In the genomic region with DNA sequence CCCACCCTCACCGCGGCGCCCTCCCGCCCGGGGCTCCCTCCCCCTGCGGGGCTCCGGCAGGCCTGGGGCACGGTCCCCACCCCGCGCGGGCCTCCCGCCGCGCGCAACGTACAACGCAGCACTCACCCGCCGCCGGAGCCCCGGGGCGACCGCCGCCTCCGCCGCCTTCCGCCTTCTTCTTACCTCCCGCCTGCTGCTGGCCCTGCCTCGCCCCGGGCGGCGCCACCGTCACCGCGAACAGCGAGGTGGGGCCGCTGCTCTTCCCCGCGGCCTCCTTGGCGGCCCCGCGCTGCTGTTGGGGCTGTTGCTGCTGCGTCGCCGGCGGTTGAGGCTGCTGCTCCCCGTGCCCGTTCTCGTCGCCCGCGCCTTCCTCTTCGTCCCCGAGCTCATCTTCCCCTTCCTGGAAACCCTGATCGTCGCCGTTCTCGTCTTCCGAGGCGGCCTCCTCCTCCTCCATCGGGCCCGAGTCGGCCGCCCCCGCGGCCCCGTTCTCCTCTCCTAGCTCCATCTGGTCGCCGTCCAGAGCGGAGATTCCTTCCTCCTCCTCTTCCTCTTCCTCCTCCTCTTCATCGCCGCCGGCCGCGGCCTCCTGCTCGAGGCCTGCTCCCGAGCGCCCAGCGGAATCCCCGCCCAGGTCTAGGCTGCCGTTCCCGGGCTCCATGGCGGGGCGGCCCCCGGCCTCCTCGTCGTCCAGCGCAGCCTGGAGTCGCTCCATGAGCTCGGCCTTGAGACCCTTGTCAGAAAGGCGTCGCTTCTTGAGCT, we compare ENCODE assay signal across 8 cellular contexts. TPM values are rescaled to one million over a fixed set of nuclear protein-coding genes. Genes with fewer than 3 reads are reported as not detected.
A peak's percentile ranks its signal among the peaks of the same experiment; 100 is the strongest.
DNase-seq lines count a peak whose midpoint lies in the region; ATAC-seq, FAIRE-seq and TF ChIP-seq lines count a peak whose summit lies in the region.

No MANE protein-coding gene starts in this region.

- H3K9me3 Mint-ChIP-seq in dendritic cell treated with granulocyte-macrophage colony-stimulating factor and Interleukin-4, amounts not matched to agents 40 ng/mL and 50 ng/mL, for 4 days, result no peaks in the 10 kb centered on the region

- H3K9me3 ChIP-seq in SJSA1 (replicated peaks) (no peaks in the 10 kb centered on the region), muscle layer of colon (ENCODE audit: low read length) (no peaks in the 10 kb centered on the region), stomach (no peaks in the 10 kb centered on the region)

- 0 to 1% (median 0%) methylated on average over 46 to 92 of the region's 92 CpGs for WGBS in stomach, 5 donors

- H3K4me3 Mint-ChIP-seq in dendritic cell treated with granulocyte-macrophage colony-stimulating factor and Interleukin-4, amounts not matched to agents 40 ng/mL and 50 ng/mL, for 4 days, result peak overlapping the region; percentile 99

- intact Hi-C loops in dendritic cell treated with granulocyte-macrophage colony-stimulating factor and Interleukin-4, amounts not matched to agents 40 ng/mL and 50 ng/mL, for 4 days (cut with micrococcal nuclease), result loop anchor here (1.0 to 10.0 kb wide), 7 partner anchors 28 to 401 kb away; a partner anchor contains a TSS
- intact Hi-C loops in stomach (cut with DNase I; ENCODE audit: low total_unique reads), result no loop called here

- DNase-seq in GM12892 (ENCODE audit: insufficient read length), result no peak
- DNase-seq in SJSA1 (ENCODE audit: low read depth in 1 of 2, low spot score in 2 of 2), result peak in 1 of 2 experiments; percentile 54
- peak; percentile 40 for DNase-seq in stomach
- DNase-seq in DMS114 treated with DMSO at 0.1 percent for 48 hours (lab: John Stamatoyannopoulos, UW; ENCODE audit: unreplicated experiment), result no peak

- H3K27me3 ChIP-seq in SJSA1 (replicated peaks), result no peaks in the 10 kb centered on the region
- no peaks in the 10 kb centered on the region for H3K27me3 ChIP-seq in muscle layer of colon (ENCODE audit: control insufficient read depth in 1 of 2, insufficient read depth in 2 of 2, low read length in 2 of 2)
- no peaks in the 10 kb centered on the region for H3K27me3 ChIP-seq in stomach

- FAIRE-seq in GM12892 (lab: Jason Lieb, UNC), result no peak

- TF ChIP-seq POLR2A in GM12892 (IDR thresholded peaks at IDR 0.05; ENCODE audit: low read depth, low read length) (peak; percentile 51; the same call in 1 of the 2 replicates), stomach (IDR thresholded peaks at IDR 0.05) (no peak)

- H3K4me1 ChIP-seq in SJSA1 (replicated peaks) (peaks cover 26% of the 10 kb centered on the region), muscle layer of colon (ENCODE audit: insufficient read depth, low read length) (peaks cover 53% of the 10 kb centered on the region), stomach (peaks cover 21 to 50% (median 42%) of the 10 kb centered on the region in 4 donors)

- H3K4me3 ChIP-seq in SJSA1 (peak overlapping the region; percentile 85), muscle layer of colon (ENCODE audit: low read depth in 1 of 2, low read length in 2 of 2) (peak overlapping the region; percentile 73 to 92), stomach (peak overlapping the region; percentile 72 to 98 (median 80))

- H3K27ac Mint-ChIP-seq in dendritic cell treated with granulocyte-macrophage colony-stimulating factor and Interleukin-4, amounts not matched to agents 40 ng/mL and 50 ng/mL, for 4 days, result peak overlapping the region; percentile 100

- TF ChIP-seq EP300 in stomach (IDR thresholded peaks at IDR 0.05), result no peak

- H3K36me3 ChIP-seq in SJSA1, result peaks cover 55% of the 10 kb centered on the region
- H3K36me3 ChIP-seq in muscle layer of colon (ENCODE audit: insufficient read depth, low read length), result peaks cover 17% of the 10 kb centered on the region
- peaks cover 17 to 29% (median 22%) of the 10 kb centered on the region in 4 donors for H3K36me3 ChIP-seq in stomach

- H3K27ac ChIP-seq in SJSA1 (peak overlapping the region; percentile 95), muscle layer of colon (ENCODE audit: low read depth, low read length) (peak overlapping the region; percentile 100), stomach (peak overlapping the region; percentile 99 to 100 (median 99))

- H3K36me3 Mint-ChIP-seq in dendritic cell treated with granulocyte-macrophage colony-stimulating factor and Interleukin-4, amounts not matched to agents 40 ng/mL and 50 ng/mL, for 4 days (ENCODE audit: low read depth), result peaks cover 62% of the 10 kb centered on the region

- H3K9ac ChIP-seq in muscle layer of colon (ENCODE audit: low read length), result peak overlapping the region; percentile 98

- no peaks in the 10 kb centered on the region for H3K27me3 Mint-ChIP-seq in dendritic cell treated with granulocyte-macrophage colony-stimulating factor and Interleukin-4, amounts not matched to agents 40 ng/mL and 50 ng/mL, for 4 days

- ATAC-seq in HG02759 (IDR thresholded peaks at IDR 0.05; ENCODE audit: unreplicated experiment) (peak; percentile 2), GM18520 (IDR thresholded peaks at IDR 0.05; ENCODE audit: unreplicated experiment) (no peak)

- peaks cover 32% of the 10 kb centered on the region for H3K4me1 Mint-ChIP-seq in dendritic cell treated with granulocyte-macrophage colony-stimulating factor and Interleukin-4, amounts not matched to agents 40 ng/mL and 50 ng/mL, for 4 days (ENCODE audit: low read depth)

- no peak for TF ChIP-seq CTCF in stomach (IDR thresholded peaks at IDR 0.05)

RNA-seq across cellular contexts. Expression of a gene that starts 0.7 kb away (rescaled TPM):
- polyA plus RNA-seq in GM12892 (2012; ENCODE audit: missing spikeins), result 224 TPM
- total RNA-seq in SJSA1 (2014; rRNA removed; shearing (Covaris generic)), result 411 and 566 TPM in 2 replicates
- total RNA-seq in stomach, result 100 to 1,000 TPM; 308 to 533 (median 327) TPM
- 100 to 1,000 TPM in 1 of 3 donors, 10 to 100 TPM in 2; 76.3 to 132 (median 94.9) TPM for polyA plus RNA-seq in stomach

RNA-seq across cellular contexts. Expression of a gene that starts 28.2 kb away (rescaled TPM):
- polyA plus RNA-seq in GM12892 (2012; ENCODE audit: missing spikeins), result 76.7 TPM
- 44.8 and 142 TPM in 2 replicates for total RNA-seq in SJSA1 (2014; rRNA removed; shearing (Covaris generic))
- total RNA-seq in stomach, result 10 to 100 TPM in 3 of 5 donors, 1 to 10 TPM in 2; 5.5 to 58.0 (median 28.0) TPM
- 10 to 100 TPM; 55.4 to 65.7 (median 60.0) TPM for polyA plus RNA-seq in stomach
